ENCODE assay signal across 13 cellular contexts in genomic region chr17:4362141-4362540, GRCh38. TPM values are rescaled to one million over a fixed set of nuclear protein-coding genes. Genes with fewer than 3 reads are reported as not detected.
A peak's percentile ranks its signal among the peaks of the same experiment; 100 is the strongest.
DNase-seq lines count a peak whose midpoint lies in the region; ATAC-seq and TF ChIP-seq lines count a peak whose summit lies in the region.
"Had no signal": no experiment of that assay in that cellular context is flagged by ENCODE, and none has a peak within 500 bp of the region (broad histone marks: within the 10 kb centered on the region; RNA-seq: fewer than 3 reads in every experiment).

No MANE protein-coding gene starts in this region.

- H3K9me2 ChIP-seq in OCI-LY1 (ENCODE audit: low read depth, low read length) = no peaks in the 10 kb centered on the region

- H3K9me3 ChIP-seq in heart left ventricle (no peaks in the 10 kb centered on the region), OCI-LY1 (ENCODE audit: low read length) (no peaks in the 10 kb centered on the region), upper lobe of right lung (no peaks in the 10 kb centered on the region), transverse colon (no peaks in the 10 kb centered on the region)

- H3K4me3 ChIP-seq in heart left ventricle (no peak overlapping the region), OCI-LY1 (ENCODE audit: low read depth, low read length, poor library complexity, severe bottlenecking) (no peak overlapping the region), fibroblast of the aortic adventitia (ENCODE audit: low read depth, low read length) (no peak overlapping the region), upper lobe of right lung (no peak overlapping the region), transverse colon (no peak overlapping the region)
- H3K4me3 ChIP-seq: neural progenitor cell had no signal

- peak overlapping the region; percentile 13; the same call in 1 of the 2 replicates for H3K4me2 ChIP-seq in OCI-LY1 (ENCODE audit: low read length)
- H3K4me2 ChIP-seq: neural progenitor cell had no signal

- no peak for ATAC-seq in heart left ventricle
- no peak for ATAC-seq in Right ventricle myocardium superior (ENCODE audit: poor library complexity)
- no peak for ATAC-seq in upper lobe of right lung
- ATAC-seq in HG03139 (IDR thresholded peaks at IDR 0.05; ENCODE audit: unreplicated experiment) = no peak

- H3K4me1 ChIP-seq in heart left ventricle (peaks cover 0 to 63% (median 47%) of the 10 kb centered on the region in 12 donors), OCI-LY1 (ENCODE audit: insufficient read depth, low read length, severe bottlenecking) (peaks cover 69% of the 10 kb centered on the region), upper lobe of right lung (peaks cover 31% of the 10 kb centered on the region), transverse colon (peaks cover 4 to 68% (median 22%) of the 10 kb centered on the region in 4 donors)

- no peak for TF ChIP-seq POLR2A in heart left ventricle (IDR thresholded peaks at IDR 0.05)
- no peak for TF ChIP-seq POLR2A in transverse colon (IDR thresholded peaks at IDR 0.05)

- no peak overlapping the region for H3K9ac ChIP-seq in OCI-LY1 (ENCODE audit: low read length)
- H3K9ac ChIP-seq: neural progenitor cell had no signal

- 37 to 53% (median 42%) methylated on average over 4 of the region's 4 CpGs for WGBS in heart left ventricle, 4 donors
- WGBS in transverse colon (ENCODE audit: low coverage in 1 of 2), 2 donors = 62 to 89% methylated on average over 3 to 4 of the region's 4 CpGs

- no peaks in the 10 kb centered on the region for H3F3A ChIP-seq in OCI-LY1 (ENCODE audit: insufficient read depth, low read length)

- TF ChIP-seq CTCF in heart left ventricle (IDR thresholded peaks at IDR 0.05) (peak in 5 of 12 donors; percentile 10 to 38 (median 23)), OCI-LY1 (IDR thresholded peaks at IDR 0.05; ENCODE audit: low read length) (peak; percentile 36; the same call in 1 of the 2 replicates), fibroblast of the aortic adventitia (IDR thresholded peaks at IDR 0.05; ENCODE audit: insufficient read depth, low read length) (peak; percentile 16), upper lobe of right lung (IDR thresholded peaks at IDR 0.05) (no peak), transverse colon (IDR thresholded peaks at IDR 0.05) (no peak)

- TF ChIP-seq EP300 in transverse colon (IDR thresholded peaks at IDR 0.05; ENCODE audit: low read depth) = no peak

- 0 out of 2 replicates have a peak, but pooled peaks cover 3% of the 10 kb centered on the region for H4K20me1 ChIP-seq in OCI-LY1 (ENCODE audit: insufficient read depth, low read length)

- DNase-seq in heart left ventricle = no peak
- DNase-seq in Right ventricle myocardium superior = no peak
- peak; percentile 28 for DNase-seq in fibroblast of the aortic adventitia (ENCODE audit: low read depth)
- DNase-seq in superior temporal gyrus (ENCODE audit: extremely low spot score) = peak; percentile 83
- DNase-seq in upper lobe of right lung = no peak
- DNase-seq in transverse colon = no peak
- DNase-seq: activated naive CD8-positive, alpha-beta T cell treated with anti-CD3 and anti-CD28 coated beads, Interleukin-2, amount 10 ng/mL, durations not matched to agents 7 days and 5 days; DMS153; NCI-H2029 treated with DMSO at 0.1 percent for 48 hours; T-helper 9 cell had no signal

- H3K79me2 ChIP-seq in OCI-LY1 (ENCODE audit: insufficient read depth, low read length) = peaks cover 79% of the 10 kb centered on the region

- intact Hi-C loops in heart left ventricle (cut with DNase I) = loop anchor here in 4 of 10 donors (5.0 to 10.0 kb wide), 4 partner anchors 35 to 97 kb away; partner anchors contain the start of gene ANKFY1 (in 1 of the 4)
- intact Hi-C loops in Right ventricle myocardium superior (cut with DNase I) = loop anchor here (10.0 kb wide), 1 partner anchor 57 kb away; no protein-coding TSS in a partner anchor
- intact Hi-C loops in upper lobe of right lung (cut with DNase I) = no loop called here
- intact Hi-C loops in transverse colon (cut with DNase I; ENCODE audit: low total_unique reads) = no loop called here

- H3K27me3 ChIP-seq in heart left ventricle (no peaks in the 10 kb centered on the region), OCI-LY1 (ENCODE audit: insufficient read depth, low read length) (no peaks in the 10 kb centered on the region), upper lobe of right lung (no peaks in the 10 kb centered on the region), transverse colon (no peaks in the 10 kb centered on the region)
- H3K27me3 ChIP-seq: neural progenitor cell had no signal

- in situ Hi-C loops in transverse colon (cut with MboI; ENCODE audit: low pct_ligation_motif_present in 1 of 4, low pct_unique_long_range_greater_than_20kb in 1 of 4, low sequenced_read_pairs in 3 of 4) = no loop called here

- no peak overlapping the region for H2AFZ ChIP-seq in OCI-LY1 (ENCODE audit: low read length)
- H2AFZ ChIP-seq: neural progenitor cell had no signal

- H3K27ac ChIP-seq in heart left ventricle (peak overlapping the region in 11 of 12 donors; percentile 2 to 100 (median 51)), OCI-LY1 (ENCODE audit: low read depth, low read length, poor library complexity, severe bottlenecking) (peak overlapping the region; percentile 91), upper lobe of right lung (no peak overlapping the region), transverse colon (peak overlapping the region in 2 of 4 donors; percentile 13 to 19)
- H3K27ac ChIP-seq: neural progenitor cell had no signal

- peaks cover 0 to 8% (median 4%) of the 10 kb centered on the region in 9 donors for H3K36me3 ChIP-seq in heart left ventricle
- peaks cover 49% of the 10 kb centered on the region for H3K36me3 ChIP-seq in OCI-LY1 (ENCODE audit: insufficient read depth, low read length)
- peaks cover 7% of the 10 kb centered on the region for H3K36me3 ChIP-seq in upper lobe of right lung
- H3K36me3 ChIP-seq in transverse colon = no peaks in the 10 kb centered on the region

RNA-seq across cellular contexts. Expression of gene UBE2G1, which starts 4.3 kb away (rescaled TPM):
- 100 to 1,000 TPM in 3 of 9 donors, 10 to 100 TPM in 6; 79.4 to 125 (median 96.2) TPM for total RNA-seq in heart left ventricle
- 10 to 100 TPM; 19.4 to 55.2 TPM for polyA plus RNA-seq in heart left ventricle
- 107 TPM for total RNA-seq in Right ventricle myocardium superior
- 39.3 and 52.0 TPM in 2 replicates for total RNA-seq in fibroblast of the aortic adventitia (ENCODE audit: low replicate concordance)
- 38.4 TPM for total RNA-seq in upper lobe of right lung
- 100 to 1,000 TPM in 1 of 4 donors, 10 to 100 TPM in 3; 41.6 to 104 (median 53.0) TPM for total RNA-seq in transverse colon

Comparison
In these comparisons a context has a peak if more than half of its experiments do, and no peak if none do; other contexts are left out.
1. DNase-seq: peak in fibroblast of the aortic adventitia (single experiment) and superior temporal gyrus (single experiment); none in heart left ventricle (0 of 5), Right ventricle myocardium superior (single experiment), upper lobe of right lung (single experiment) and transverse colon (single experiment).
2. CTCF ChIP-seq: peak in OCI-LY1 (single experiment) and fibroblast of the aortic adventitia (single experiment); none in upper lobe of right lung (single experiment) and transverse colon (0 of 5).